ENCODE assay signal across 17 cellular contexts in the genomic region with DNA sequence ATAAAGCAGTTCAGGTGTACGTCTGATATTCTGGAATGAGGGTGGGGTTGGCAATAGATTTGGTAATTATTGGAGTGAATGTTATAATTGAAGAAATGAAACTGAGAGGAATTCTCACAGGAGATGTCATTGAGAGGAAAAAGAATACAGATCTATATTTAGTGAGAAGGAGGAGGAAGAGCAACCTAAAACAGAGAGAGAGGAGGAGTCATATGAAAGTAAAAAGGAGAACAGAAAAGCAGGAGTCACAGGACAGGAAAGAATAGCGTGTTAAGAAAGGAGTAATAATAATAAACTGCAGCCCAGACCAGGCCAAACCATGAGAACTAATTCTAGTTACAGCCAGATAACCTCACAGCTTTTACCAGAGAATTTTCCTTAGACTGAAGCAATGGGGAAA.
A peak's percentile ranks its signal among the peaks of the same experiment; 100 is the strongest.
DNase-seq lines count a peak whose midpoint lies in the region; ATAC-seq, FAIRE-seq and TF ChIP-seq lines count a peak whose summit lies in the region.
"Had no signal": no experiment of that assay in that cellular context is flagged by ENCODE, and none has a peak within 500 bp of the region (broad histone marks: within the 10 kb centered on the region; RNA-seq: fewer than 3 reads in every experiment).

No MANE protein-coding gene starts in this region.

- intact Hi-C loops in ascending aorta (cut with DNase I), result no loop called here

- H3K9me3 ChIP-seq in ascending aorta (no peaks in the 10 kb centered on the region), small intestine (ENCODE audit: control insufficient read depth, low read depth) (no peaks in the 10 kb centered on the region)
- H3K9me3 ChIP-seq: BLaER1 had no signal

- 62 to 72% (median 66%) methylated on average over 2 of the region's 2 CpGs for WGBS in small intestine, 3 donors

- H3K4me3 ChIP-seq in ascending aorta (no peak overlapping the region), H7 (ENCODE audit: insufficient read depth, low read depth, low read length) (no peak overlapping the region), small intestine (ENCODE audit: low read depth in 1 of 2, low read length in 2 of 2) (no peak overlapping the region)
- H3K4me3 ChIP-seq: BLaER1 had no signal

- H3K4me1 ChIP-seq in ascending aorta, result peaks cover 0 to 7% of the 10 kb centered on the region in 2 donors
- H3K4me1 ChIP-seq in small intestine (ENCODE audit: control insufficient read depth in 2 of 2, insufficient read depth in 1 of 2, low read depth in 1 of 2, low read length in 1 of 2), result no peaks in the 10 kb centered on the region
- H3K4me1 ChIP-seq: BLaER1, foreskin keratinocyte had no signal

- FAIRE-seq in small intestine (lab: Jason Lieb, UNC), result no peak
- FAIRE-seq: G401.6 had no signal

- DNase-seq in ascending aorta (ENCODE audit: low spot score in 2 of 2), result no peak
- DNase-seq in H7, result no peak
- DNase-seq in NCI-H1694 (lab: John Stamatoyannopoulos, UW), result no peak
- no peak for DNase-seq in T-helper 9 cell
- no peak for DNase-seq in small intestine
- DNase-seq: activated CD4-positive, alpha-beta T cell treated with anti-CD3 and anti-CD28 coated beads for 1 hour; activated T-cell treated with anti-CD3 and anti-CD28 coated beads, Interleukin-2, amount 50 U/mL, for 24 hours; anterior cingulate cortex; foreskin keratinocyte; immature natural killer cell; NCI-H2029; right cardiac atrium had no signal

- H3K27me3 ChIP-seq in ascending aorta, result no peaks in the 10 kb centered on the region
- H3K27me3 ChIP-seq in H7 (ENCODE audit: control insufficient read depth, insufficient read depth, low read length), result no peaks in the 10 kb centered on the region
- peaks cover 0 to 2% of the 10 kb centered on the region in 2 donors for H3K27me3 ChIP-seq in small intestine (ENCODE audit: control insufficient read depth in 2 of 2, insufficient read depth in 2 of 2, low read length in 2 of 2)
- H3K27me3 ChIP-seq: BLaER1, foreskin keratinocyte had no signal

- ATAC-seq in GM18502 (IDR thresholded peaks at IDR 0.05; ENCODE audit: poor library complexity, unreplicated experiment) (peak; percentile 88), GM21423 (IDR thresholded peaks at IDR 0.05; ENCODE audit: unreplicated experiment) (peak; percentile 94), HG03095 (IDR thresholded peaks at IDR 0.05; ENCODE audit: unreplicated experiment) (peak; percentile 90)
- ATAC-seq: foreskin keratinocyte had no signal

- H3K36me3 ChIP-seq in ascending aorta (no peaks in the 10 kb centered on the region), H7 (replicated peaks; ENCODE audit: control insufficient read depth, insufficient read depth, low read length) (no peaks in the 10 kb centered on the region), small intestine (ENCODE audit: control insufficient read depth in 2 of 2, insufficient read depth in 2 of 2, low read length in 2 of 2) (no peaks in the 10 kb centered on the region)
- H3K36me3 ChIP-seq: BLaER1 had no signal

- no peak for TF ChIP-seq CTCF in ascending aorta (IDR thresholded peaks at IDR 0.05)

- H3K27ac ChIP-seq in ascending aorta (peak overlapping the region; percentile 55 to 57), small intestine (ENCODE audit: low read depth in 1 of 2, low read length in 1 of 2) (no peak overlapping the region)
- H3K27ac ChIP-seq: BLaER1, foreskin keratinocyte had no signal

Comparison
In these comparisons a context has a peak if more than half of its experiments do, and no peak if none do; other contexts are left out.
1. H3K27ac ChIP-seq: peak in ascending aorta (2 of 2); none in small intestine (0 of 2).
2. Peak in every context shown above with its lines, with median percentiles within 50 percentile points of each other: ATAC-seq.